Comparison of ENCODE assay signal across 21 cellular contexts in the genomic region with DNA sequence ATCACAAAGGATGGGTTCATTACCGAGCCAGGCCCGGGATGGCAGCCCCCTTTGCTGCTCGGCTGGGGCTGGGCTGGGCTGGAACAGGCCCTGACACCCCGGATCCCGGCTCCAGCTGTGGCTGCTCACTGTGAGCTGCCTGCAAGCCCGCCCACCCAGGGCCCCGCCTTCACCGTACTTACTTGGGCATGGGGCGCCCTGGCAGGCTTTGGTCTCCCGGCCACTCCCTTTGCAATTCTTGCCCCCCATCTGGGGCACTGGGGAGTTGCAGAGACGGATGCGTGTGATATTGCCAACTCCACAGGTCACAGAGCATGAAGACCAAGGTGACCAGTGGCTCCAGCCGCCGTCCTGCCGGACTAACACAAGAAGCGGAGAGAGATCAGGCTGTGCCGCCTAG. TPM values are rescaled to one million over a fixed set of nuclear protein-coding genes. Genes with fewer than 3 reads are reported as not detected.
"Had no signal": no experiment of that assay in that cellular context is flagged by ENCODE, and none has a peak within 500 bp of the region (broad histone marks: within the 10 kb centered on the region; RNA-seq: fewer than 3 reads in every experiment).

No MANE protein-coding gene starts in this region.

- H3K27ac ChIP-seq: brain microvascular endothelial cell, PC-9 had no signal

- H3K4me3 Mint-ChIP-seq: activated CD8-positive, alpha-beta T cell treated with anti-CD3 and anti-CD28 coated beads, Interleukin-2, amount 10 ng/mL, durations not matched to agents 7 days and 5 days; activated naive CD8-positive, alpha-beta T cell; T-helper 1 cell treated with Interleukin-12 subunit alpha and Interleukin-12 subunit beta and Interleukin-4 antibody, amounts not matched to agents 30 μg/mL and 1 μg/mL, for 36 hours; WTC11 had no signal

- DNase-seq: activated CD4-positive, alpha-beta T cell treated with anti-CD3 and anti-CD28 coated beads for 48 hours; activated CD4-positive, alpha-beta T cell treated with anti-CD3 and anti-CD28 coated beads, Interleukin-2, amount 50 U/mL, for 4 hours; activated CD4-positive, CD25-positive, alpha-beta regulatory T cell treated with anti-CD3 and anti-CD28 coated beads, Interleukin-2, amount 50 U/mL, for 72 hours; activated CD8-positive, alpha-beta memory T cell treated with anti-CD3 and anti-CD28 coated beads, Interleukin-2, amount 50 U/mL, for 48 hours; activated CD8-positive, alpha-beta T cell treated with anti-CD3 and anti-CD28 coated beads, Interleukin-2, amount 10 ng/mL, durations not matched to agents 7 days and 5 days; activated naive CD4-positive, alpha-beta T cell treated with Interleukin-2 at 50 U/mL for 16 hours; activated T-cell treated with anti-CD3 and anti-CD28 coated beads, Interleukin-2, amount 50 U/mL, for 1 hour; amygdala; brain microvascular endothelial cell; Karpas-422; NCI-H1105 treated with DMSO at 0.1 percent for 48 hours; NCI-H1436 treated with DMSO at 0.1 percent for 48 hours; NCI-H187; NCI-H2081; NCI-H69; PC-9; SHP77 treated with DMSO at 0.1 percent for 48 hours had no signal

- H2AFZ ChIP-seq: PC-9 had no signal

- H3K27ac Mint-ChIP-seq: activated CD8-positive, alpha-beta T cell treated with anti-CD3 and anti-CD28 coated beads, Interleukin-2, amount 10 ng/mL, durations not matched to agents 7 days and 5 days; activated naive CD8-positive, alpha-beta T cell; T-helper 1 cell treated with Interleukin-12 subunit alpha and Interleukin-12 subunit beta and Interleukin-4 antibody, amounts not matched to agents 30 μg/mL and 1 μg/mL, for 36 hours; WTC11 had no signal

- H3K4me1 Mint-ChIP-seq: WTC11 had no signal

- H3K36me3 Mint-ChIP-seq: activated naive CD8-positive, alpha-beta T cell had no signal

- H3K4me2 ChIP-seq: PC-9 had no signal

- ATAC-seq: activated CD8-positive, alpha-beta T cell treated with anti-CD3 and anti-CD28 coated beads, Interleukin-2, amount 10 ng/mL, durations not matched to agents 7 days and 5 days; K562; WTC11 had no signal

- H3K27me3 ChIP-seq: brain microvascular endothelial cell had no signal

- H3K4me3 ChIP-seq: K562, PC-9 had no signal

RNA-seq across cellular contexts. Expression of gene THBS2, which starts 16.7 kb away (rescaled TPM):
- total RNA-seq: activated CD8-positive, alpha-beta T cell treated with anti-CD3 and anti-CD28 coated beads, Interleukin-2, amount 10 ng/mL, durations not matched to agents 7 days and 5 days; PC-9 had no signal
